Comparison of ENCODE assay signal across 8 cellular contexts in genomic region chr14:102590667-102591099, GRCh38.
DNase-seq lines count a peak whose midpoint lies in the region; ATAC-seq and TF ChIP-seq lines count a peak whose summit lies in the region.

No MANE protein-coding gene starts in this region.

- H3K9me3 ChIP-seq in RWPE2 (ENCODE audit: severe bottlenecking): no peaks in the 10 kb centered on the region

- H3K4me1 ChIP-seq in RWPE2 (ENCODE audit: insufficient read depth, poor library complexity, severe bottlenecking): peaks cover 20% of the 10 kb centered on the region

- peak overlapping the region; percentile 98 to 100 (median 98) for H3K27ac Mint-ChIP-seq in nephron

- peak; percentile 44 for TF ChIP-seq CTCF in RWPE2 (IDR thresholded peaks at IDR 0.05; ENCODE audit: poor library complexity, severe bottlenecking)
- TF ChIP-seq CTCF in nephron (IDR thresholded peaks at IDR 0.05; ENCODE audit: unreplicated experiment in 3 of 3): peak; percentile 44 to 53 (median 52)

- H3K27ac ChIP-seq in RWPE2 (ENCODE audit: poor library complexity, severe bottlenecking) (peak overlapping the region; percentile 92), epithelial cell of prostate (peak overlapping the region; percentile 96)

- peak overlapping the region; percentile 88 to 98 (median 89) for H3K4me3 Mint-ChIP-seq in nephron

- ATAC-seq in RWPE2 (ENCODE audit: low read depth): peak; percentile 30
- no peak for ATAC-seq in GM19467 (IDR thresholded peaks at IDR 0.05; ENCODE audit: unreplicated experiment)

- peak; percentile 35 for DNase-seq in activated CD4-positive, CD25-positive, alpha-beta regulatory T cell treated with anti-CD3 and anti-CD28 coated beads, Interleukin-2, amount 50 U/mL, for 72 hours
- DNase-seq in activated CD4-positive, CD25-positive, alpha-beta regulatory T cell (lab: John Stamatoyannopoulos, UW): no peak
- DNase-seq in RWPE2 (ENCODE audit: low spot score) (no peak), epithelial cell of prostate (ENCODE audit: low read depth, low spot score) (no peak), NOMO-1 treated with dmso at 0.1 percent for 144 hours (lab: John Stamatoyannopoulos, UW; ENCODE audit: unreplicated experiment) (no peak)
- no peak for DNase-seq in stimulated activated CD8-positive, alpha-beta memory T cell treated with anti-CD3 and anti-CD28 coated beads, Interleukin-4, amount 100 ng/mL, for 48 hours

- no peaks in the 10 kb centered on the region for H3K27me3 ChIP-seq in RWPE2 (ENCODE audit: insufficient read depth, poor library complexity, severe bottlenecking)

- H3K36me3 ChIP-seq in RWPE2 (ENCODE audit: low read depth): peaks cover 13% of the 10 kb centered on the region

- H3K27me3 Mint-ChIP-seq in nephron (ENCODE audit: low read depth): no peaks in the 10 kb centered on the region

- peak overlapping the region; percentile 99 for H3K4me3 ChIP-seq in RWPE2 (ENCODE audit: severe bottlenecking)

- peaks cover 48% of the 10 kb centered on the region for H3K4me1 Mint-ChIP-seq in nephron

- H3K9me3 Mint-ChIP-seq in nephron: no peaks in the 10 kb centered on the region

- peaks cover under 1% of the 10 kb centered on the region for H3K36me3 Mint-ChIP-seq in nephron (ENCODE audit: low read depth)
